31 cellular contexts compared by ENCODE assay signal in genomic region chr6:8908638-8909037, GRCh38.
"Had no signal": no experiment of that assay in that cellular context is flagged by ENCODE, and none has a peak within 500 bp of the region (broad histone marks: within the 10 kb centered on the region; RNA-seq: fewer than 3 reads in every experiment).

No MANE protein-coding gene starts in this region.

- H3K27ac Mint-ChIP-seq: natural killer cell; nephron; neural progenitor cell; progenitor cell of endocrine pancreas; stimulated activated memory B cell treated with anti-CD40 and anti-IgM and Interleukin-4, amounts not matched to agents 10 μg/mL and 1 μg/mL and 100 μg/mL, for 72 hours; stimulated activated naive CD8-positive, alpha-beta T cell treated with anti-CD3 and anti-CD28 coated beads, Interleukin-15, amount 100 ng/mL, for 72 hours; type B pancreatic cell had no signal

- H3K79me2 ChIP-seq: parathyroid adenoma had no signal

- H3K9me3 ChIP-seq: ovary, testis, tibial artery, upper lobe of right lung, uterus had no signal

- H3K9ac ChIP-seq: neural progenitor cell, parathyroid adenoma had no signal

- H3K4me3 ChIP-seq: neural progenitor cell, ovary, psoas muscle, skin epidermis, smooth muscle cell, spleen, suprapubic skin, testis, tibial artery, transverse colon, upper lobe of right lung, uterus had no signal

- H3K27ac ChIP-seq: neural progenitor cell, ovary, parathyroid adenoma, psoas muscle, skin epidermis, spleen, suprapubic skin, testis, tibial artery, transverse colon, upper lobe of right lung, uterus had no signal

- H3K27me3 ChIP-seq: neural progenitor cell, ovary, spleen, suprapubic skin, testis, tibial artery, transverse colon, upper lobe of right lung, uterus had no signal

- H3K4me3 Mint-ChIP-seq: natural killer cell; nephron; neural progenitor cell; stimulated activated memory B cell treated with anti-CD40 and anti-IgM and Interleukin-4, amounts not matched to agents 10 μg/mL and 1 μg/mL and 100 μg/mL, for 72 hours; stimulated activated naive CD8-positive, alpha-beta T cell treated with anti-CD3 and anti-CD28 coated beads, Interleukin-15, amount 100 ng/mL, for 72 hours; type B pancreatic cell had no signal

- H3K36me3 Mint-ChIP-seq: natural killer cell; neural progenitor cell; stimulated activated memory B cell treated with anti-CD40 and anti-IgM and Interleukin-4, amounts not matched to agents 10 μg/mL and 1 μg/mL and 100 μg/mL, for 72 hours; type B pancreatic cell had no signal

- H2AFZ ChIP-seq: neural progenitor cell, parathyroid adenoma had no signal

- ATAC-seq: natural killer cell; psoas muscle; right cardiac atrium; sciatic nerve; stimulated activated memory B cell treated with anti-CD40 and anti-IgM and Interleukin-4, amounts not matched to agents 10 μg/mL and 1 μg/mL and 100 μg/mL, for 72 hours; stimulated activated naive CD8-positive, alpha-beta T cell treated with anti-CD3 and anti-CD28 coated beads, Interleukin-15, amount 100 ng/mL, for 72 hours; stimulated activated naive CD8-positive, alpha-beta T cell treated with anti-CD3 and anti-CD28 coated beads, Interleukin-15, Interleukin-2, amounts not matched to agents 100 U/mL and 50 U/mL, for 24 hours; upper lobe of right lung had no signal

- H3K36me3 ChIP-seq: neural progenitor cell, ovary, spleen, suprapubic skin, tibial artery, transverse colon, upper lobe of right lung, uterus had no signal

- H3K4me1 ChIP-seq: neural progenitor cell, parathyroid adenoma, psoas muscle, spleen, suprapubic skin, testis, tibial artery, transverse colon, upper lobe of right lung, uterus had no signal

- DNase-seq: natural killer cell; occipital lobe; ovary; posterior cingulate gyrus; psoas muscle; right cardiac atrium; spleen; stimulated activated CD4-positive, alpha-beta T cell treated with anti-CD3 and anti-CD28 coated beads, Interleukin-12 subunit alpha, Interleukin-12 subunit beta, amount 100 ng/mL, for 4 hours; stimulated activated CD4-positive, alpha-beta T cell treated with anti-CD3 and anti-CD28 coated beads, Interleukin-1b, Interleukin-23, amount 100 ng/mL, for 48 hours; stimulated activated CD4-positive, alpha-beta T cell treated with anti-CD3 and anti-CD28 coated beads, Interleukin-4, amount 100 ng/mL, for 1 hour; stimulated activated CD4-positive, alpha-beta T cell treated with anti-CD3 and anti-CD28 coated beads, Interleukin-4, amount 100 ng/mL, for 4 hours; stimulated activated CD8-positive, alpha-beta memory T cell treated with anti-CD3 and anti-CD28 coated beads, Interleukin-4, amount 100 ng/mL, for 48 hours; stimulated activated naive CD4-positive, alpha-beta T cell; stimulated activated naive CD8-positive, alpha-beta T cell treated with anti-CD3 and anti-CD28 coated beads, Interleukin-15, amount 100 ng/mL, for 72 hours; stimulated activated naive CD8-positive, alpha-beta T cell treated with anti-CD3 and anti-CD28 coated beads, Interleukin-15, Interleukin-2, amounts not matched to agents 100 U/mL and 50 U/mL, for 24 hours; substantia nigra; testis; tibial artery; transverse colon; upper lobe of right lung; uterus had no signal

- H3K4me1 Mint-ChIP-seq: natural killer cell; neural progenitor cell; stimulated activated memory B cell treated with anti-CD40 and anti-IgM and Interleukin-4, amounts not matched to agents 10 μg/mL and 1 μg/mL and 100 μg/mL, for 72 hours; stimulated activated naive CD8-positive, alpha-beta T cell treated with anti-CD3 and anti-CD28 coated beads, Interleukin-15, amount 100 ng/mL, for 72 hours had no signal

- H3K4me2 ChIP-seq: neural progenitor cell, smooth muscle cell had no signal

- H3K27me3 Mint-ChIP-seq: progenitor cell of endocrine pancreas; stimulated activated memory B cell treated with anti-CD40 and anti-IgM and Interleukin-4, amounts not matched to agents 10 μg/mL and 1 μg/mL and 100 μg/mL, for 72 hours; type B pancreatic cell had no signal
